ENCODE assay signal across 11 cellular contexts in the genomic region with DNA sequence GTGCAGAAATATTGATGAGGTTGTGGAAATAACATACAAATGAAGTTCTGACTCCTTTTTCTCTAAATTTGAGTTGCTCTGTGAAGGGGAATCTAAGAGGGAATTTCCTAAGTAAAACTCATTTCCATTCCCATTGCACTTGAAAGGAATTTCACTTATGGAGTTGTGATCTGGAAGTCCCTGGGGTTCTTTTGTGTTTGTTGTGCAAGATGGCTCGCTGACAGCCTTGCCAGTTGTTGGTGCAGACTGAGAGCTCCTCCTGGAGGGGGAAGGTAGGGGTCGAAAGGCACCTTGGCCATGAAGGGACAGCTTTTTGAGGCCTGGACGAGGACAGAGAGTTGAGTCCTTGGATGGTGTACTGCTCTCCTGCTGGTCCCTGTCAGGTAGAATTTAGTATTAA.
DNase-seq lines count a peak whose midpoint lies in the region; ATAC-seq and TF ChIP-seq lines count a peak whose summit lies in the region.
"Had no signal": no experiment of that assay in that cellular context is flagged by ENCODE, and none has a peak within 500 bp of the region (broad histone marks: within the 10 kb centered on the region; RNA-seq: fewer than 3 reads in every experiment).

No MANE protein-coding gene starts in this region.

- TF ChIP-seq CTCF in nephron progenitor cell (IDR thresholded peaks at IDR 0.05), result no peak

- TF ChIP-seq RAD21 in Ishikawa (IDR thresholded peaks at IDR 0.05; ENCODE audit: low read depth), result peak; percentile 30; the same call in 1 of the 2 replicates

- ATAC-seq in GM21619 (IDR thresholded peaks at IDR 0.05; ENCODE audit: unreplicated experiment), result no peak

- peaks cover 14% of the 10 kb centered on the region for H3K9me3 Mint-ChIP-seq in nephron progenitor cell
- H3K9me3 Mint-ChIP-seq: HFFc6 had no signal

- no peak for TF ChIP-seq EP300 in Ishikawa (IDR thresholded peaks at IDR 0.05; ENCODE audit: borderline replicate concordance)

- peak overlapping the region; percentile 78 for H3K27ac Mint-ChIP-seq in nephron progenitor cell
- H3K27ac Mint-ChIP-seq: HFFc6 had no signal

- H3K36me3 Mint-ChIP-seq in nephron progenitor cell (ENCODE audit: low read depth), result no peaks in the 10 kb centered on the region

- DNase-seq in ELR (ENCODE audit: low read depth) (peak; percentile 18), ecto neural progenitor cell (ENCODE audit: low spot score) (peak; percentile 52), nephron progenitor cell (peak; percentile 5), cortex of kidney (lab: John Stamatoyannopoulos, UW) (no peak), NCI-H1048 (lab: John Stamatoyannopoulos, UW) (no peak)
- DNase-seq in activated CD4-positive, alpha-beta T cell treated with anti-CD3 and anti-CD28 coated beads for 4 hours, result no peak
- DNase-seq: Calu3, heart left ventricle, HFFc6 had no signal

- peaks cover 16% of the 10 kb centered on the region for H3K4me1 Mint-ChIP-seq in nephron progenitor cell

- no peak overlapping the region for H3K4me3 Mint-ChIP-seq in nephron progenitor cell
- H3K4me3 Mint-ChIP-seq: HFFc6 had no signal

- no peaks in the 10 kb centered on the region for H3K27me3 Mint-ChIP-seq in nephron progenitor cell (ENCODE audit: low read depth, poor library complexity)

TF ChIP-seq in Ishikawa, 13 proteins besides CTCF, POLR2A, EP300 and RAD21:
- TF ChIP-seq EGR1 (IDR thresholded peaks at IDR 0.05), result no peak

Comparison
In these comparisons a context has a peak if more than half of its experiments do, and no peak if none do; other contexts are left out.
1. DNase-seq: peak in ELR (single experiment), ecto neural progenitor cell (single experiment) and nephron progenitor cell (single experiment); none in activated CD4-positive, alpha-beta T cell treated with anti-CD3 and anti-CD28 coated beads for 4 hours (0 of 2), cortex of kidney (single experiment) and NCI-H1048 (single experiment).